Comparison of ENCODE assay signal across 15 cellular contexts in genomic region chr10:74310652-74311257, GRCh38.
"Had no signal": no experiment of that assay in that cellular context is flagged by ENCODE, and none has a peak within 500 bp of the region (broad histone marks: within the 10 kb centered on the region; RNA-seq: fewer than 3 reads in every experiment).

No MANE protein-coding gene starts in this region.

- H3K27me3 ChIP-seq: body of pancreas had no signal

- H3K36me3 ChIP-seq: prostate gland had no signal

- ATAC-seq: activated CD4-positive, CD25-positive, alpha-beta regulatory T cell treated with anti-CD3 and anti-CD28 coated beads, Interleukin-2, amount 50 U/mL, for 24 hours; body of pancreas; left colon; natural killer cell treated with Interleukin-12 subunit alpha and Interleukin-12 subunit beta and Interleukin-15 and Interleukin-18, amount 100 ng/mL, for 72 hours; sciatic nerve had no signal

- H3K4me3 ChIP-seq: body of pancreas, prostate gland had no signal

- H3K27ac ChIP-seq: body of pancreas, prostate gland had no signal

- H3K4me1 ChIP-seq: prostate gland had no signal

- DNase-seq: activated CD4-positive, alpha-beta T cell treated with anti-CD3 and anti-CD28 coated beads, Interleukin-2, amount 50 U/mL, for 4 hours; activated naive CD4-positive, alpha-beta T cell treated with anti-CD3 and anti-CD28 coated beads, Interleukin-2, amount 50 U/mL, for 16 hours; activated T-cell treated with anti-CD3 and anti-CD28 coated beads, Interleukin-2, amount 50 U/mL, for 1 hour; body of pancreas; erythroblast; hypothalamus; left colon; nucleus accumbens; stimulated activated CD4-positive, alpha-beta T cell treated with anti-CD3 and anti-CD28 coated beads, Interleukin-2, amount 100 ng/mL, for 24 hours; stimulated activated naive CD4-positive, alpha-beta T cell; trophoblast cell had no signal

- H3K9me3 ChIP-seq: body of pancreas, prostate gland had no signal
